In the genomic region with DNA sequence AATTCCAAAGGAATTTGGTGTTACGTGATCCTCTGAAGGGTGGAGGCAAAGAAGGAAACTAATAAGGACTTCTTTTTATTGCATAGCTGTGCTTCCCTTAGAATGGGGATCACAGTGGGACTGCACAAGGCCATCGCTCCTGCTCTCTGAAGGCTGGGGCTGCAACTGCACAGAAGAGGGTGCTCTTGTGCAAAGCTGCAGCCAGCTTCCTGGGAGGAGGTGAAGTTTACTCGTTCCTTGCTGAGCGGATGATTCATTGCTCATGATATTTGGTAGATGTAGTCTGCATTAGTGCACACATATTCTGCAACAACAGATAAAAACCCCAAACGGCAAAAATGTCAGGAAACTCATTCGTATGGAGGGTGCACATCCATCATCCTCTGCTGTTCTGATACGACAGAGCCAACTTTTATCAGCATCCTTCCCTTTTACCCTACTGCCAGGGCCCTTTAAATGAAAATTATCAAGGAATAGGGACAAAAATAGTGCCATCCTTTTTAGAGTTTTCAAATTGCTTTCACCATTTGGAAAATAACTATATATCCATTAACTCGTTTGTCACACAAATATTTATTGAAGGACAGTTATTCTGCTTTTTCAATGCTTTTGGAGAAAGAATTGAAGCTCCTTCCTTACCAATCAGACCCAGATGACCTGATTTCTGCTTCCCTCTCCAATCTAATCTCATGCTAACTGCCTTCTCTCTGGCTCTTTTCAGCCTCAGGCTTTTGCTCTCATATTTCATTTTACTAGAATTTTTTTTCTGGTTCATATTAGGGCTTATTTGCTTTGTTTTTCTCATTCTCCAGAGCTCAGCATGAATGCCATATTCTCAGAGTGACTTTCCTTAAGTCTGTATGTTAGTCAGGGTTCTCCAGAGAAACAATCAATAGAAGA, we compare ENCODE assay signal across 8 cellular contexts.
DNase-seq lines count a peak whose midpoint lies in the region; ATAC-seq and TF ChIP-seq lines count a peak whose summit lies in the region.

No MANE protein-coding gene starts in this region.

- 23 to 30% (median 25%) methylated on average over 8 of the region's 8 CpGs for WGBS in heart left ventricle, 4 donors

- H3K9me3 ChIP-seq in SJCRH30 (replicated peaks) (no peaks in the 10 kb centered on the region), heart left ventricle (no peaks in the 10 kb centered on the region)

- H3K27ac ChIP-seq in SJCRH30 (no peak overlapping the region), heart left ventricle (no peak overlapping the region)

- H3K27me3 ChIP-seq in SJCRH30: no peaks in the 10 kb centered on the region
- peaks cover 0 to 13% (median 0%) of the 10 kb centered on the region in 9 donors for H3K27me3 ChIP-seq in heart left ventricle

- DNase-seq in DMS53 (lab: John Stamatoyannopoulos, UW): peak; percentile 92
- peak; percentile 77 for DNase-seq in HS-5 (ENCODE audit: low read depth)
- peak; percentile 57 to 73 for DNase-seq in SJCRH30
- DNase-seq in activated naive CD4-positive, alpha-beta T cell treated with Interleukin-2 at 50 U/mL for 16 hours: peak; percentile 61
- DNase-seq in heart left ventricle: peak; percentile 21 to 61 (median 52)
- DNase-seq in retina: peak; percentile 40
- no peak for DNase-seq in NCI-H1930 (lab: John Stamatoyannopoulos, UW)

- peak in 11 of 12 donors; percentile 43 to 69 (median 55) for TF ChIP-seq CTCF in heart left ventricle (IDR thresholded peaks at IDR 0.05)

- H3K36me3 ChIP-seq in SJCRH30: no peaks in the 10 kb centered on the region
- no peaks in the 10 kb centered on the region for H3K36me3 ChIP-seq in heart left ventricle

- peak; percentile 82 for ATAC-seq in GM21381 (IDR thresholded peaks at IDR 0.05; ENCODE audit: unreplicated experiment)
- peak in 3 of 4 donors; percentile 72 to 93 (median 88) for ATAC-seq in heart left ventricle

- H3K4me3 ChIP-seq in SJCRH30 (no peak overlapping the region), heart left ventricle (no peak overlapping the region)

- no peaks in the 10 kb centered on the region for H3K4me1 ChIP-seq in SJCRH30
- no peaks in the 10 kb centered on the region for H3K4me1 ChIP-seq in heart left ventricle

- no peak for TF ChIP-seq POLR2A in heart left ventricle (IDR thresholded peaks at IDR 0.05)

- intact Hi-C loops in heart left ventricle (cut with DNase I): loop anchor here in 7 of 10 donors (1.0 to 10.0 kb wide), 8 partner anchors 264 to 977 kb away; partner anchors contain the start of gene DUSP10 (in 1 of the 7)

Comparison
In these comparisons a context has a peak if more than half of its experiments do, and no peak if none do; other contexts are left out.
1. DNase-seq: peak in DMS53 (single experiment), HS-5 (single experiment), SJCRH30 (2 of 2), activated naive CD4-positive, alpha-beta T cell treated with Interleukin-2 at 50 U/mL for 16 hours (single experiment), heart left ventricle (5 of 5) and retina (single experiment); none in NCI-H1930 (0 of 2).